In genomic region chr1:47179023-47179987, GRCh38 we compare ENCODE assay signal across 8 cellular contexts. TPM values are rescaled to one million over a fixed set of nuclear protein-coding genes. Genes with fewer than 3 reads are reported as not detected.
A peak's percentile ranks its signal among the peaks of the same experiment; 100 is the strongest.
DNase-seq lines count a peak whose midpoint lies in the region; ATAC-seq and TF ChIP-seq lines count a peak whose summit lies in the region.

No MANE protein-coding gene starts in this region.

- no peak for TF ChIP-seq POLR2A in prostate gland (IDR thresholded peaks at IDR 0.05)

- H3K36me3 ChIP-seq in left ventricle myocardium inferior: no peaks in the 10 kb centered on the region
- H3K36me3 ChIP-seq in prostate gland: no peaks in the 10 kb centered on the region
- no peaks in the 10 kb centered on the region for H3K36me3 ChIP-seq in aorta (ENCODE audit: control insufficient read depth in 1 of 2, insufficient read depth in 2 of 2, low read length in 1 of 2)

- peaks cover 44% of the 10 kb centered on the region for H3K27me3 ChIP-seq in left ventricle myocardium inferior (ENCODE audit: low read depth)
- no peaks in the 10 kb centered on the region for H3K27me3 ChIP-seq in prostate gland (replicated peaks; ENCODE audit: insufficient read depth)
- H3K27me3 ChIP-seq in aorta (ENCODE audit: control insufficient read depth in 1 of 2, insufficient read depth in 2 of 2, low read length in 1 of 2): no peaks in the 10 kb centered on the region

- intact Hi-C loops in left ventricle myocardium inferior (cut with micrococcal nuclease) (loop anchor here (5.0 to 10.0 kb wide), 2 partner anchors 83 to 545 kb away; no protein-coding TSS in a partner anchor), prostate gland (cut with DNase I) (no loop called here), aorta (cut with DNase I) (loop anchor here in 1 of 2 donors (5.0 kb wide), 1 partner anchor 533 kb away; no protein-coding TSS in a partner anchor)

- H3K27ac ChIP-seq in left ventricle myocardium inferior (replicated peaks) (no peak overlapping the region), prostate gland (peak overlapping the region in 1 of 2 donors; percentile 2), aorta (ENCODE audit: low read depth in 1 of 2, low read length in 2 of 2) (no peak overlapping the region)

- in situ Hi-C loops in GM13976 (cut with MboI; ENCODE audit: low sequenced_read_pairs, unreplicated experiment): loop anchor here (25.0 kb wide), 1 partner anchor 533 kb away; no protein-coding TSS in a partner anchor

- peak; percentile 74 for ATAC-seq in HG02870 (IDR thresholded peaks at IDR 0.05; ENCODE audit: unreplicated experiment)
- peak; percentile 87 for ATAC-seq in aorta (ENCODE audit: low FRiP score)

- H3K4me1 ChIP-seq in left ventricle myocardium inferior: peaks cover 16% of the 10 kb centered on the region
- no peaks in the 10 kb centered on the region for H3K4me1 ChIP-seq in prostate gland (replicated peaks)
- no peaks in the 10 kb centered on the region for H3K4me1 ChIP-seq in aorta (ENCODE audit: control insufficient read depth in 1 of 2, insufficient read depth in 2 of 2, low read length in 2 of 2)

- no peaks in the 10 kb centered on the region for H3K9me3 ChIP-seq in left ventricle myocardium inferior (replicated peaks)
- no peaks in the 10 kb centered on the region for H3K9me3 ChIP-seq in prostate gland
- no peaks in the 10 kb centered on the region for H3K9me3 ChIP-seq in aorta (ENCODE audit: control insufficient read depth, low read length)

- peak; percentile 94 for TF ChIP-seq CTCF in GM13976 (IDR thresholded peaks at IDR 0.05; ENCODE audit: borderline replicate concordance, control extremely low read depth, extremely low read depth, insufficient read depth, missing control alignments)
- TF ChIP-seq CTCF in left ventricle myocardium inferior (IDR thresholded peaks at IDR 0.05; ENCODE audit: borderline replicate concordance): peak; percentile 92
- TF ChIP-seq CTCF in prostate gland (IDR thresholded peaks at IDR 0.05): peak; percentile 77 to 92 (median 89)

- DNase-seq in GM13976 (ENCODE audit: low spot score) (peak; percentile 91), NCI-H1436 (lab: John Stamatoyannopoulos, UW) (peak; percentile 81), T follicular helper cell (ENCODE audit: low read depth) (peak; percentile 49), amniotic epithelial cell (ENCODE audit: low read depth) (peak; percentile 85), left ventricle myocardium inferior (peak; percentile 87), prostate gland (ENCODE audit: low spot score) (peak; percentile 83), aorta (peak; percentile 95 to 97)

- peak overlapping the region; percentile 60 for H3K4me3 ChIP-seq in left ventricle myocardium inferior
- peak overlapping the region; percentile 19 to 24 for H3K4me3 ChIP-seq in prostate gland
- H3K4me3 ChIP-seq in aorta (ENCODE audit: low read length in 2 of 2): peak overlapping the region in 1 of 2 donors; percentile 17

- WGBS in prostate gland: 5% methylated on average over 28 of the region's 30 CpGs
- WGBS in aorta, 2 donors: 2% methylated on average over 28 to 30 of the region's 30 CpGs

RNA-seq across cellular contexts. Expression of gene PDZK1IP1, which starts 10.5 kb away (rescaled TPM):
- total RNA-seq in left ventricle myocardium inferior (not detected), prostate gland (10 to 100 TPM in 1 of 2 donors, 1 to 10 TPM in 1; 5.9 to 36.1 TPM), aorta (1 to 10 TPM in 1 of 2 donors, under 1 TPM in 1; 0.71 to 3.7 TPM)
- 1 to 10 TPM; 1.3 to 2.1 TPM for polyA plus RNA-seq in aorta

RNA-seq across cellular contexts. Expression of gene CYP4A22, which starts 42.1 kb away (rescaled TPM):
- total RNA-seq in left ventricle myocardium inferior (not detected), prostate gland (not detected), aorta (under 1 TPM; 0.18 to 0.23 TPM)
- polyA plus RNA-seq in aorta: under 1 TPM in 1 of 2 donors, not detected in 1; 0.08 TPM

RNA-seq across cellular contexts. Expression of gene TAL1, which starts 52.7 kb away (rescaled TPM):
- total RNA-seq in left ventricle myocardium inferior (4.3 TPM), prostate gland (1 to 10 TPM; 1.0 to 1.8 TPM), aorta (10 to 100 TPM in 1 of 2 donors, 1 to 10 TPM in 1; 6.0 to 12.3 TPM)
- polyA plus RNA-seq in aorta: under 1 TPM; 0.63 to 0.77 TPM
